ENCODE assay signal across 28 cellular contexts in genomic region chr17:65920996-65921395, GRCh38.
DNase-seq lines count a peak whose midpoint lies in the region; ATAC-seq, FAIRE-seq and TF ChIP-seq lines count a peak whose summit lies in the region.
"Had no signal": no experiment of that assay in that cellular context is flagged by ENCODE, and none has a peak within 500 bp of the region (broad histone marks: within the 10 kb centered on the region; RNA-seq: fewer than 3 reads in every experiment).

No MANE protein-coding gene starts in this region.

- ATAC-seq in A549 (no peak), GM23338 (no peak), mucosa of descending colon (peak; percentile 95), GM18498 (IDR thresholded peaks at IDR 0.05; ENCODE audit: unreplicated experiment) (no peak)
- ATAC-seq: activated CD8-positive, alpha-beta memory T cell treated with anti-CD3 and anti-CD28 coated beads, Interleukin-2, amount 10 ng/mL, durations not matched to agents 7 days and 5 days had no signal

- DNase-seq in A549 (ENCODE audit: low read depth in 1 of 2, low spot score in 1 of 2) (no peak), GM23338 (ENCODE audit: low spot score) (peak; percentile 4), amniotic epithelial cell (ENCODE audit: low read depth) (peak; percentile 51), mucosa of descending colon (peak in 1 of 3 donors; percentile 41), HAP-1 (ENCODE audit: low spot score in 2 of 2) (no peak), adrenal gland (no peak)
- DNase-seq: activated B cell treated with CpG ODN at 0.5 μM for 24 hours; activated CD8-positive, alpha-beta memory T cell treated with anti-CD3 and anti-CD28 coated beads, Interleukin-2, amount 10 ng/mL, durations not matched to agents 7 days and 5 days; activated naive CD4-positive, alpha-beta T cell; activated T-cell treated with anti-CD3 and anti-CD28 coated beads, Interleukin-2, amount 50 U/mL, for 48 hours; brain microvascular endothelial cell; CD8-positive, alpha-beta memory T cell; dorsolateral prefrontal cortex; NCI-H146; NCI-H446 treated with DMSO at 0.1 percent for 48 hours; ovary; retina; stimulated activated CD4-positive, alpha-beta T cell treated with anti-CD3 and anti-CD28 coated beads, Interleukin-1b, Interleukin-23, amount 100 ng/mL, for 48 hours; stimulated activated naive CD4-positive, alpha-beta T cell treated with Interleukin-2 at 50 U/mL for 16 hours; T-helper 1 cell; testis had no signal

- H3K4me1 ChIP-seq in A549 = no peaks in the 10 kb centered on the region
- H3K4me1 ChIP-seq in GM23338 (ENCODE audit: insufficient read depth) = peaks cover 3% of the 10 kb centered on the region; the same call in 1 of the 2 replicates
- H3K4me1 ChIP-seq in mucosa of descending colon (ENCODE audit: low read depth) = no peaks in the 10 kb centered on the region
- no peaks in the 10 kb centered on the region for H3K4me1 ChIP-seq in HAP-1
- H3K4me1 ChIP-seq in adrenal gland (replicated peaks in 1 of 2) = peaks cover 13 to 17% of the 10 kb centered on the region in 2 donors
- H3K4me1 ChIP-seq: vagina had no signal

- H3K79me2 ChIP-seq in GM23338 (replicated peaks; ENCODE audit: insufficient read depth) = no peaks in the 10 kb centered on the region

- H3K4me2 ChIP-seq in A549 (no peak overlapping the region), GM23338 (no peak overlapping the region)

- H3K36me3 ChIP-seq in GM23338 (ENCODE audit: insufficient read depth) (no peaks in the 10 kb centered on the region), mucosa of descending colon (ENCODE audit: low read depth) (no peaks in the 10 kb centered on the region), HAP-1 (replicated peaks) (no peaks in the 10 kb centered on the region), adrenal gland (replicated peaks in 1 of 2) (no peaks in the 10 kb centered on the region)
- H3K36me3 ChIP-seq: brain microvascular endothelial cell, ovary, SJSA1, vagina had no signal

- TF ChIP-seq POLR2A in A549 (IDR thresholded peaks at IDR 0.05; ENCODE audit: low read length) = no peak
- no peak for TF ChIP-seq POLR2A in adrenal gland (IDR thresholded peaks at IDR 0.05)

- no peaks in the 10 kb centered on the region for H3K36me3 Mint-ChIP-seq in GM23338 (ENCODE audit: low read depth)
- H3K36me3 Mint-ChIP-seq: IgD-negative memory B cell had no signal

- H3K27me3 ChIP-seq in GM23338 (ENCODE audit: insufficient read depth) (no peaks in the 10 kb centered on the region), HAP-1 (ENCODE audit: low read depth) (no peaks in the 10 kb centered on the region), adrenal gland (no peaks in the 10 kb centered on the region)
- H3K27me3 ChIP-seq: brain microvascular endothelial cell, dorsolateral prefrontal cortex, ovary, SJSA1, testis, vagina had no signal

- no peak for TF ChIP-seq EP300 in A549 (IDR thresholded peaks at IDR 0.05)

- TF ChIP-seq CTCF in A549 (IDR thresholded peaks at IDR 0.05) (no peak), GM23338 (conservative IDR thresholded peaks at IDR 0.05; ENCODE audit: low read depth in 2 of 2) (no peak), mucosa of descending colon (IDR thresholded peaks at IDR 0.05) (no peak), adrenal gland (IDR thresholded peaks at IDR 0.05) (no peak)

- no peaks in the 10 kb centered on the region for H4K20me1 ChIP-seq in GM23338 (replicated peaks; ENCODE audit: insufficient read depth)

- in situ Hi-C loops in HAP-1 (cut with MboI; ENCODE audit: low sequenced_read_pairs) = no loop called here

- H3K9me3 ChIP-seq in A549 (no peaks in the 10 kb centered on the region), mucosa of descending colon (no peaks in the 10 kb centered on the region), HAP-1 (no peaks in the 10 kb centered on the region), adrenal gland (replicated peaks in 1 of 3) (no peaks in the 10 kb centered on the region)
- H3K9me3 ChIP-seq: ovary, SJSA1, testis, vagina had no signal

- no peaks in the 10 kb centered on the region for H3K9me2 ChIP-seq in GM23338 (ENCODE audit: insufficient read depth)

- no peak overlapping the region; the same call in 1 of the 2 replicates for H3K27ac Mint-ChIP-seq in GM23338
- H3K27ac Mint-ChIP-seq: activated B cell treated with CpG ODN at 0.5 μM for 24 hours; activated CD8-positive, alpha-beta memory T cell treated with anti-CD3 and anti-CD28 coated beads, Interleukin-2, amount 10 ng/mL, durations not matched to agents 7 days and 5 days; CD8-positive, alpha-beta memory T cell; IgD-negative memory B cell had no signal

- H3K9me3 Mint-ChIP-seq in GM23338 = no peaks in the 10 kb centered on the region
- H3K9me3 Mint-ChIP-seq: CD8-positive, alpha-beta memory T cell had no signal

- no peak overlapping the region for H3K4me3 Mint-ChIP-seq in GM23338
- H3K4me3 Mint-ChIP-seq: activated B cell treated with CpG ODN at 0.5 μM for 24 hours; activated CD8-positive, alpha-beta memory T cell treated with anti-CD3 and anti-CD28 coated beads, Interleukin-2, amount 10 ng/mL, durations not matched to agents 7 days and 5 days; CD8-positive, alpha-beta memory T cell; IgD-negative memory B cell; neural crest cell had no signal

- no peak overlapping the region for H3K4me3 ChIP-seq in A549
- H3K4me3 ChIP-seq in GM23338 = no peak overlapping the region
- H3K4me3 ChIP-seq in mucosa of descending colon = no peak overlapping the region
- H3K4me3 ChIP-seq in HAP-1 = no peak overlapping the region
- H3K4me3 ChIP-seq in adrenal gland = no peak overlapping the region
- H3K4me3 ChIP-seq: dorsolateral prefrontal cortex, ovary, SJSA1, testis, vagina had no signal

- peaks cover 3% of the 10 kb centered on the region for H3K27me3 Mint-ChIP-seq in GM23338 (ENCODE audit: insufficient read depth, low read depth, poor library complexity)
- H3K27me3 Mint-ChIP-seq: activated B cell treated with CpG ODN at 0.5 μM for 24 hours; activated CD8-positive, alpha-beta memory T cell treated with anti-CD3 and anti-CD28 coated beads, Interleukin-2, amount 10 ng/mL, durations not matched to agents 7 days and 5 days; IgD-negative memory B cell had no signal

- intact Hi-C loops in mucosa of descending colon (cut with DNase I, micrococcal nuclease) (no loop called here), adrenal gland (cut with DNase I) (no loop called here)

- no peak for TF ChIP-seq RAD21 in A549 (conservative IDR thresholded peaks at IDR 0.05 in 1 of 2, IDR thresholded peaks at IDR 0.05 in 1 of 2)

- FAIRE-seq in A549 (lab: Jason Lieb, UNC) = peak; percentile 32
- FAIRE-seq: frontal cortex had no signal

- no peak overlapping the region for H3K27ac ChIP-seq in A549
- H3K27ac ChIP-seq in GM23338 (ENCODE audit: low read depth) = no peak overlapping the region
- H3K27ac ChIP-seq in adrenal gland = no peak overlapping the region
- H3K27ac ChIP-seq: brain microvascular endothelial cell, dorsolateral prefrontal cortex, ovary, RWPE1, SJSA1, testis, vagina had no signal

- H3K4me1 Mint-ChIP-seq in GM23338 = peaks cover 15% of the 10 kb centered on the region; the same call in 2 of the 3 replicates
- H3K4me1 Mint-ChIP-seq: activated B cell treated with CpG ODN at 0.5 μM for 24 hours; activated CD8-positive, alpha-beta memory T cell treated with anti-CD3 and anti-CD28 coated beads, Interleukin-2, amount 10 ng/mL, durations not matched to agents 7 days and 5 days; IgD-negative memory B cell had no signal

- POLR2A ChIA-PET in A549 (lab: Yijun Ruan, JAX) = no interaction called here

- CTCF ChIA-PET in A549 (lab: Yijun Ruan, JAX) = no interaction called here

- H2AFZ ChIP-seq in GM23338 = no peak overlapping the region

- WGBS in A549 (ENCODE audit: missing lambda C conversion rate) = 75% methylated on average over 6 of the region's 6 CpGs
- 71 to 85% (median 77%) methylated on average over 6 of the region's 6 CpGs for WGBS in adrenal gland, 4 donors

- no peaks in the 10 kb centered on the region for H3F3A ChIP-seq in GM23338 (replicated peaks; ENCODE audit: low read depth)

TF ChIP-seq in A549, 52 proteins besides CTCF, POLR2A, EP300 and RAD21 (continues in another document):
- no peak for TF ChIP-seq ESRRA (IDR thresholded peaks at IDR 0.05; ENCODE audit: borderline replicate concordance, low read length)
- TF ChIP-seq JUNB (IDR thresholded peaks at IDR 0.05) = no peak
- TF ChIP-seq TP53 (CRISPR knock-in tag; IDR thresholded peaks at IDR 0.05) = no peak
- no peak for TF ChIP-seq HOXA7 (CRISPR knock-in tag; IDR thresholded peaks at IDR 0.05)
- TF ChIP-seq NR3C1 (IDR thresholded peaks at IDR 0.05) = no peak
- no peak for TF ChIP-seq HES2 (IDR thresholded peaks at IDR 0.05)
- no peak for TF ChIP-seq SMC3 (IDR thresholded peaks at IDR 0.05)
- TF ChIP-seq MAZ (IDR thresholded peaks at IDR 0.05; ENCODE audit: borderline replicate concordance, low read depth, low read length) = no peak

TF ChIP-seq in GM23338, 12 proteins besides CTCF, POLR2A, EP300 and RAD21 (continues in another document):
- TF ChIP-seq STAT1 (IDR thresholded peaks at IDR 0.05; ENCODE audit: unreplicated experiment) (no peak), NANOG (IDR thresholded peaks at IDR 0.05; ENCODE audit: borderline replicate concordance) (no peak), EZH2 (IDR thresholded peaks at IDR 0.05; ENCODE audit: low read depth, unreplicated experiment) (no peak), ZNF331 (CRISPR knock-in tag; IDR thresholded peaks at IDR 0.05; ENCODE audit: low read depth) (no peak), REST (IDR thresholded peaks at IDR 0.05; ENCODE audit: unreplicated experiment) (no peak), JUNB (IDR thresholded peaks at IDR 0.05; ENCODE audit: unreplicated experiment) (no peak)

Comparison
In these comparisons a context has a peak if more than half of its experiments do, and no peak if none do; other contexts are left out.
1. DNase-seq: peak in GM23338 (single experiment) and amniotic epithelial cell (single experiment); none in A549 (0 of 2), HAP-1 (0 of 2) and adrenal gland (0 of 7).